Comparison of ENCODE assay signal across 7 cellular contexts in the genomic region with DNA sequence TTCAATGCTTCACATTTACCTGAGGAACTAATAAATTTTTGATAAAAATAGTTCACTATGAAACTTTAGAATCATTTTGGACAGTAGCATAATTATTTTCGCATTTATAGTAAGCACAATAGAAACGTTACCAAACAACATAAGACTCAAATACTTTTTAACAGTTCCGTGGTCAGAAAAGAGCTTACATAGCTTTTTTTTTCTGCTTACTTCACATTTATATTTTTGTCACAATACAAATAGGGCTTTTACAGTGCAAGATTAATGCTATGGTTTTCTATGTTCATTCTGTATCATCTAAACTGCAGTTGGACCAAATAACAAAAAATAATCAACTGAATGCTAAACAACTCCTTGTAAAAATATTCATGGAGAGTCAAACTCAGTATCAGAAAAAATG.
"Had no signal": no experiment of that assay in that cellular context is flagged by ENCODE, and none has a peak within 500 bp of the region (broad histone marks: within the 10 kb centered on the region; RNA-seq: fewer than 3 reads in every experiment).

No MANE protein-coding gene starts in this region.

- H3K27ac ChIP-seq: GM23248, KMS-11 had no signal

- H3K4me3 ChIP-seq: GM23248 had no signal

- FAIRE-seq: HTR-8/SVneo had no signal

- H3K4me1 Mint-ChIP-seq: H9 had no signal

- H3K4me2 ChIP-seq: KMS-11 had no signal

- H3K27ac Mint-ChIP-seq: H9 had no signal

- DNase-seq: GM23248, GOT3, H9, HCEC 1CT, KBM-7 had no signal

- H3K9me3 Mint-ChIP-seq: H9 had no signal

- H2AFZ ChIP-seq: GM23248 had no signal

- H3K4me3 Mint-ChIP-seq: H9 had no signal

- H3K9ac ChIP-seq: GM23248, KMS-11 had no signal
